18 cellular contexts compared by ENCODE assay signal in the genomic region with DNA sequence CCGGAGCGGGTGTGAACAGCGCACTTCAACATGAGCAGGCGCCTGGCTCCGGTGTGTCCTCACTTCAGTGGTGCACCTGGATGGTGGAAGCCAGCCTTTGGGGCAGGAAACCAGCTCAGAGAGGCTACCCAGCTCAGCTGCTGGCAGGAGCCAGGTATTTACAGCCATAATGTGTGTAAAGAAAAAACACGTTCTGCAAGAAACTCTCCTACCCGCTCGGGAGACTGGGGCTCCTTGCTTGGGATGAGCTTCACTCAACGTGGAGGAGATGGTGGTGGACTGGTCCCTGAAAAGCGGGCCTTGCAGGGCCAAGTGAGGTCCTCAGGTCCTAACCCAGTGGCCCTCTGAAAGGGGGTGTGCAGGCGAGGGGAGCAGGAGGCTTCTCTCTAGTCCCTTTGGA. TPM values are rescaled to one million over a fixed set of nuclear protein-coding genes. Genes with fewer than 3 reads are reported as not detected.
DNase-seq lines count a peak whose midpoint lies in the region; ATAC-seq and TF ChIP-seq lines count a peak whose summit lies in the region.
"Had no signal": no experiment of that assay in that cellular context is flagged by ENCODE, and none has a peak within 500 bp of the region (broad histone marks: within the 10 kb centered on the region; RNA-seq: fewer than 3 reads in every experiment).

No MANE protein-coding gene starts in this region.

- intact Hi-C loops in left ventricle myocardium inferior (cut with micrococcal nuclease) = no loop called here
- intact Hi-C loops in Right ventricle myocardium superior (cut with DNase I) = no loop called here
- intact Hi-C loops in ascending aorta (cut with DNase I) = loop anchor here (5.0 kb wide), 1 partner anchor 102 kb away; a partner anchor contains a TSS

- DNase-seq in left ventricle myocardium inferior (no peak), Right ventricle myocardium superior (no peak), ascending aorta (ENCODE audit: low spot score in 2 of 2) (no peak), neural crest cell (ENCODE audit: low read depth, low spot score) (no peak), superior temporal gyrus (ENCODE audit: extremely low spot score) (no peak), MM.1S (no peak)
- DNase-seq: CD8-positive, alpha-beta memory T cell; DND-41; GDM1; GM23248; KBM-7; MG63; NCI-H1105 treated with DMSO at 0.1 percent for 48 hours; NCI-H187 treated with DMSO at 0.1 percent for 48 hours; NCI-H510A treated with DMSO at 0.1 percent for 48 hours; SIG-M5 had no signal

- H3K9ac ChIP-seq in MM.1S (ENCODE audit: low read length) = no peak overlapping the region
- H3K9ac ChIP-seq: GM23248 had no signal

- H3K27ac ChIP-seq in left ventricle myocardium inferior (replicated peaks) = peak overlapping the region; percentile 51
- peak overlapping the region; percentile 98 to 99 for H3K27ac ChIP-seq in ascending aorta
- no peak overlapping the region for H3K27ac ChIP-seq in MM.1S (ENCODE audit: low read length)
- H3K27ac ChIP-seq: GM23248 had no signal

- H3K9me2 ChIP-seq in MM.1S (replicated peaks; ENCODE audit: insufficient read depth, low read length) = no peaks in the 10 kb centered on the region

- H3K36me3 ChIP-seq in left ventricle myocardium inferior (peaks cover 57% of the 10 kb centered on the region), ascending aorta (peaks cover 60 to 65% of the 10 kb centered on the region in 2 donors), MM.1S (replicated peaks; ENCODE audit: insufficient read depth, low read length) (no peaks in the 10 kb centered on the region)
- H3K36me3 ChIP-seq: MG63 had no signal

- ATAC-seq in Right ventricle myocardium superior (ENCODE audit: poor library complexity) (no peak), HG02678 (IDR thresholded peaks at IDR 0.05; ENCODE audit: unreplicated experiment) (no peak)

- H3K4me3 ChIP-seq in left ventricle myocardium inferior (no peak overlapping the region), ascending aorta (no peak overlapping the region), MM.1S (ENCODE audit: low read length) (no peak overlapping the region)
- H3K4me3 ChIP-seq: GM23248, MG63 had no signal

- H3K4me3 Mint-ChIP-seq in neural crest cell = peak overlapping the region; percentile 68
- H3K4me3 Mint-ChIP-seq: B cell had no signal

- no peaks in the 10 kb centered on the region for H3K4me1 Mint-ChIP-seq in neural crest cell

- H3K4me1 ChIP-seq in left ventricle myocardium inferior (peaks cover 22% of the 10 kb centered on the region), ascending aorta (peaks cover 11 to 65% of the 10 kb centered on the region in 2 donors), MM.1S (ENCODE audit: low read length) (no peaks in the 10 kb centered on the region)

- H3K9me3 ChIP-seq in left ventricle myocardium inferior (replicated peaks) (no peaks in the 10 kb centered on the region), ascending aorta (no peaks in the 10 kb centered on the region), MM.1S (replicated peaks; ENCODE audit: insufficient read depth, low read length) (no peaks in the 10 kb centered on the region)
- H3K9me3 ChIP-seq: MG63 had no signal

- H3K27me3 ChIP-seq in left ventricle myocardium inferior (ENCODE audit: low read depth) (no peaks in the 10 kb centered on the region), ascending aorta (no peaks in the 10 kb centered on the region), MM.1S (replicated peaks; ENCODE audit: insufficient read depth, low read length) (no peaks in the 10 kb centered on the region)
- H3K27me3 ChIP-seq: MG63 had no signal

- TF ChIP-seq CTCF in left ventricle myocardium inferior (IDR thresholded peaks at IDR 0.05; ENCODE audit: borderline replicate concordance) = no peak
- TF ChIP-seq CTCF in ascending aorta (IDR thresholded peaks at IDR 0.05) = no peak
- no peak for TF ChIP-seq CTCF in neural crest cell (conservative IDR thresholded peaks at IDR 0.05)
- TF ChIP-seq CTCF in MM.1S (IDR thresholded peaks at IDR 0.05; ENCODE audit: low read length) = no peak

- H4K20me1 ChIP-seq in MM.1S (ENCODE audit: insufficient read depth, low read length) = no peaks in the 10 kb centered on the region

- H3K79me2 ChIP-seq in MM.1S (ENCODE audit: low read length) = no peaks in the 10 kb centered on the region

- H3K36me3 Mint-ChIP-seq in neural crest cell (ENCODE audit: low read depth) = peaks cover 3% of the 10 kb centered on the region

- peaks cover 4% of the 10 kb centered on the region for H3K27me3 Mint-ChIP-seq in neural crest cell (ENCODE audit: low read depth)
- H3K27me3 Mint-ChIP-seq: B cell had no signal

- no peaks in the 10 kb centered on the region; the same call in 1 of the 2 replicates for H3F3A ChIP-seq in MM.1S (ENCODE audit: insufficient read depth, low read length)

- H2AFZ ChIP-seq in MM.1S (ENCODE audit: low read length) = no peak overlapping the region
- H2AFZ ChIP-seq: GM23248 had no signal

- H3K4me2 ChIP-seq in MM.1S (ENCODE audit: low read depth, low read length) = no peak overlapping the region

- H3K27ac Mint-ChIP-seq in neural crest cell (ENCODE audit: unreplicated experiment) = peak overlapping the region; percentile 97
- H3K27ac Mint-ChIP-seq: B cell had no signal

- H3K9me3 Mint-ChIP-seq in neural crest cell = no peaks in the 10 kb centered on the region
- H3K9me3 Mint-ChIP-seq: CD8-positive, alpha-beta memory T cell had no signal

RNA-seq across cellular contexts. Expression of a gene that starts 7.5 kb away (rescaled TPM):
- total RNA-seq in left ventricle myocardium inferior (59.2 TPM), Right ventricle myocardium superior (41.9 TPM), ascending aorta (2,975 TPM), neural crest cell (61.6 and 66.7 TPM in 2 replicates)

RNA-seq across cellular contexts. Expression of a gene that starts 24.9 kb away (rescaled TPM):
- total RNA-seq in left ventricle myocardium inferior = 14.0 TPM
- total RNA-seq in Right ventricle myocardium superior = 12.9 TPM
- 16.8 TPM for total RNA-seq in ascending aorta
- total RNA-seq in neural crest cell = 47.9 and 51.8 TPM in 2 replicates

RNA-seq across cellular contexts. Expression of a gene that starts 31.3 kb away (rescaled TPM):
- total RNA-seq in left ventricle myocardium inferior = 14.4 TPM
- 15.1 TPM for total RNA-seq in Right ventricle myocardium superior
- 95.8 TPM for total RNA-seq in ascending aorta
- total RNA-seq in neural crest cell = 1.9 and 2.1 TPM in 2 replicates
- total RNA-seq: B cell; CD8-positive, alpha-beta memory T cell had no signal

RNA-seq across cellular contexts. Expression of a gene that starts 37.1 kb away (rescaled TPM):
- not detected for total RNA-seq in left ventricle myocardium inferior
- not detected for total RNA-seq in Right ventricle myocardium superior
- not detected for total RNA-seq in ascending aorta
- not detected in 2 replicates for total RNA-seq in neural crest cell
- total RNA-seq: B cell; CD8-positive, alpha-beta memory T cell; GM23248 had no signal

Comparison
In these comparisons a context has a peak if more than half of its experiments do, and no peak if none do; other contexts are left out.
1. RNA of a gene that starts 7.5 kb away (total RNA-seq): 2,975 TPM in ascending aorta (single experiment); 61.6 to 66.7 TPM in neural crest cell, 59.2 TPM in left ventricle myocardium inferior (single experiment) and 41.9 TPM in Right ventricle myocardium superior (single experiment); every median in the first group is over 10 times any median in the second.